In genomic region chr14:34843011-34843554, GRCh38 we compare ENCODE assay signal across 8 cellular contexts. TPM values are rescaled to one million over a fixed set of nuclear protein-coding genes. Genes with fewer than 3 reads are reported as not detected.
DNase-seq lines count a peak whose midpoint lies in the region; ATAC-seq and TF ChIP-seq lines count a peak whose summit lies in the region.

No MANE protein-coding gene starts in this region.

- peak; percentile 5 for DNase-seq in activated naive CD4-positive, alpha-beta T cell treated with Interleukin-2 at 50 U/mL for 16 hours
- no peak for DNase-seq in activated naive CD4-positive, alpha-beta T cell treated with anti-CD3 and anti-CD28 coated beads, Interleukin-2, amount 50 U/mL, for 16 hours
- peak; percentile 49 for DNase-seq in NCI-H460 (ENCODE audit: extremely low read depth, low read depth)
- DNase-seq in mammary epithelial cell, result peak; percentile 97
- no peak for DNase-seq in mucosa of descending colon
- no peak for DNase-seq in central memory CD4-positive, alpha-beta T cell
- DNase-seq in effector CD4-positive, alpha-beta T cell, result no peak

- H3K4me2 ChIP-seq in mammary epithelial cell (ENCODE audit: insufficient read depth, low read depth, low read length), result peak overlapping the region; percentile 49

- in situ Hi-C loops in mammary epithelial cell (cut with MboI; ENCODE audit: low sequenced_read_pairs in 2 of 2), result no loop called here

- CTCF ChIA-PET in mammary epithelial cell (lab: Charles Lee; ENCODE audit: low non-redundant PET), result no interaction called here

- dilution Hi-C loops in mammary epithelial cell (cut with HindIII; ENCODE audit: low sequenced_read_pairs), result no loop called here

- H2AFZ ChIP-seq in mammary epithelial cell (ENCODE audit: low read depth, low read length), result peak overlapping the region; percentile 34

- H3K4me1 ChIP-seq in mammary epithelial cell (ENCODE audit: insufficient read depth, low read length) (peaks cover 18% of the 10 kb centered on the region), mucosa of descending colon (ENCODE audit: low read depth) (no peaks in the 10 kb centered on the region)

- no peaks in the 10 kb centered on the region for H4K20me1 ChIP-seq in mammary epithelial cell (ENCODE audit: insufficient read depth, low read length)

- H3K9me3 ChIP-seq in mammary epithelial cell (replicated peaks; ENCODE audit: insufficient read depth, low read length) (no peaks in the 10 kb centered on the region), mucosa of descending colon (no peaks in the 10 kb centered on the region)

- ATAC-seq in mucosa of descending colon (peak; percentile 30), GM19397 (IDR thresholded peaks at IDR 0.05; ENCODE audit: unreplicated experiment) (no peak)

- peak overlapping the region; percentile 42 for H3K27ac ChIP-seq in mammary epithelial cell (ENCODE audit: insufficient read depth, low read depth, low read length)

- 7% methylated on average over 3 of the region's 3 CpGs for WGBS in mammary epithelial cell (ENCODE audit: low coverage, missing lambda C conversion rate)

- H3K36me3 ChIP-seq in mammary epithelial cell (ENCODE audit: insufficient read depth, low read length) (no peaks in the 10 kb centered on the region), mucosa of descending colon (ENCODE audit: low read depth) (no peaks in the 10 kb centered on the region)

- H3K27me3 ChIP-seq in mammary epithelial cell (ENCODE audit: insufficient read depth, low read length), result no peaks in the 10 kb centered on the region

- H3K9ac ChIP-seq in mammary epithelial cell (ENCODE audit: insufficient read depth, low read length), result no peak overlapping the region

- no TSS peak for BruUV-seq in mammary epithelial cell (replicated peaks; lab: Mats Ljungman, UMichigan)

- TF ChIP-seq CTCF in mammary epithelial cell (conservative IDR thresholded peaks at IDR 0.05 in 1 of 2, IDR thresholded peaks at IDR 0.05 in 1 of 2; ENCODE audit: extremely low read depth in 1 of 2, insufficient read depth in 1 of 2, low read depth in 1 of 2, low read length in 2 of 2) (no peak), mucosa of descending colon (IDR thresholded peaks at IDR 0.05) (no peak)

- H3K79me2 ChIP-seq in mammary epithelial cell (ENCODE audit: insufficient read depth, low read length), result peaks cover 56% of the 10 kb centered on the region

- no peak overlapping the region for H3K4me3 ChIP-seq in mammary epithelial cell (replicated peaks in 1 of 3; ENCODE audit: insufficient read depth in 1 of 3, low read depth in 2 of 3, low read length in 3 of 3)
- H3K4me3 ChIP-seq in mucosa of descending colon, result no peak overlapping the region

- intact Hi-C loops in mammary epithelial cell (cut with micrococcal nuclease), result loop anchor here (1.0 kb wide), 2 partner anchors 30 to 139 kb away; partner anchors contain the start of gene SRP54
- intact Hi-C loops in mucosa of descending colon (cut with DNase I, micrococcal nuclease), result no loop called here

RNA-seq across cellular contexts. Expression of gene BAZ1A, which starts 32.1 kb away (rescaled TPM):
- total RNA-seq in NCI-H460 (2014; rRNA removed; shearing (Covaris generic)), result 38.2 and 46.7 TPM in 2 replicates
- polyA plus RNA-seq in NCI-H460 (2014; cell fraction: nucleus; rRNA removed), result 35.9 and 69.8 TPM in 2 replicates
- 10 to 100 TPM; 25.0 to 42.3 TPM for total RNA-seq in mammary epithelial cell
- polyA plus RNA-seq in mammary epithelial cell, result 24.7 TPM
- 91.2 TPM for polyA minus RNA-seq in mammary epithelial cell
- total RNA-seq in mucosa of descending colon, result 10 to 100 TPM; 30.6 to 30.9 (median 30.8) TPM

Comparison
In these comparisons a context has a peak if more than half of its experiments do, and no peak if none do; other contexts are left out.
1. DNase-seq: peak in activated naive CD4-positive, alpha-beta T cell treated with Interleukin-2 at 50 U/mL for 16 hours (single experiment), NCI-H460 (single experiment) and mammary epithelial cell (single experiment); none in activated naive CD4-positive, alpha-beta T cell treated with anti-CD3 and anti-CD28 coated beads, Interleukin-2, amount 50 U/mL, for 16 hours (single experiment), mucosa of descending colon (0 of 3), central memory CD4-positive, alpha-beta T cell (single experiment) and effector CD4-positive, alpha-beta T cell (single experiment).